Comparison of ENCODE assay signal across 8 cellular contexts in genomic region chr3:66816110-66816761, GRCh38.
DNase-seq lines count a peak whose midpoint lies in the region; ATAC-seq and TF ChIP-seq lines count a peak whose summit lies in the region.

No MANE protein-coding gene starts in this region.

- H3K4me3 Mint-ChIP-seq in activated T-helper 2 cell treated with anti-CD3 and anti-CD28 coated beads, Interferon-gamma antibody, Interleukin-2, Interleukin-4, amounts not matched to agents 10 μg/mL and 5 μg/mL and 100 μg/mL, durations not matched to agents 14 hours and 24 hours and 36 hours (ENCODE audit: low read depth): no peak overlapping the region

- no peaks in the 10 kb centered on the region for H3K36me3 Mint-ChIP-seq in activated T-helper 2 cell treated with anti-CD3 and anti-CD28 coated beads, Interferon-gamma antibody, Interleukin-2, Interleukin-4, amounts not matched to agents 10 μg/mL and 5 μg/mL and 100 μg/mL, durations not matched to agents 14 hours and 24 hours and 36 hours (ENCODE audit: low read depth)

- no peaks in the 10 kb centered on the region for H3K4me1 Mint-ChIP-seq in activated T-helper 2 cell treated with anti-CD3 and anti-CD28 coated beads, Interferon-gamma antibody, Interleukin-2, Interleukin-4, amounts not matched to agents 10 μg/mL and 5 μg/mL and 100 μg/mL, durations not matched to agents 14 hours and 24 hours and 36 hours (ENCODE audit: low read depth)

- peaks cover 15% of the 10 kb centered on the region for H3K27me3 Mint-ChIP-seq in activated T-helper 2 cell treated with anti-CD3 and anti-CD28 coated beads, Interferon-gamma antibody, Interleukin-2, Interleukin-4, amounts not matched to agents 10 μg/mL and 5 μg/mL and 100 μg/mL, durations not matched to agents 14 hours and 24 hours and 36 hours (ENCODE audit: low read depth)

- H3K27ac Mint-ChIP-seq in activated T-helper 2 cell treated with anti-CD3 and anti-CD28 coated beads, Interferon-gamma antibody, Interleukin-2, Interleukin-4, amounts not matched to agents 10 μg/mL and 5 μg/mL and 100 μg/mL, durations not matched to agents 14 hours and 24 hours and 36 hours: no peak overlapping the region

- intact Hi-C loops in activated T-helper 2 cell treated with anti-CD3 and anti-CD28 coated beads, Interferon-gamma antibody, Interleukin-2, Interleukin-4, amounts not matched to agents 10 μg/mL and 5 μg/mL and 100 μg/mL, durations not matched to agents 14 hours and 24 hours and 36 hours (cut with micrococcal nuclease): loop anchor here (1.0 to 2.0 kb wide), 3 partner anchors 409 to 563 kb away; no protein-coding TSS in a partner anchor

- ATAC-seq in GM21447 (IDR thresholded peaks at IDR 0.05; ENCODE audit: unreplicated experiment): peak; percentile 72

- TF ChIP-seq POLR2A in erythroblast (IDR thresholded peaks at IDR 0.05; ENCODE audit: low read length): no peak

- no peaks in the 10 kb centered on the region for H3K9me3 Mint-ChIP-seq in activated T-helper 2 cell treated with anti-CD3 and anti-CD28 coated beads, Interferon-gamma antibody, Interleukin-2, Interleukin-4, amounts not matched to agents 10 μg/mL and 5 μg/mL and 100 μg/mL, durations not matched to agents 14 hours and 24 hours and 36 hours

- DNase-seq in EH (ENCODE audit: low read depth) (peak; percentile 57), MV-4-11 (lab: John Stamatoyannopoulos, UW) (peak; percentile 72), SIG-M5 (lab: John Stamatoyannopoulos, UW) (peak; percentile 35), erythroblast (lab: John Stamatoyannopoulos, UW) (peak; percentile 53 to 59), myocyte (ENCODE audit: low read depth) (peak; percentile 45), HK-2 (ENCODE audit: unreplicated experiment) (no peak)
- DNase-seq in activated T-helper 2 cell treated with anti-CD3 and anti-CD28 coated beads, Interferon-gamma antibody, Interleukin-2, Interleukin-4, amounts not matched to agents 10 μg/mL and 5 μg/mL and 100 μg/mL, durations not matched to agents 14 hours and 24 hours and 36 hours (ENCODE audit: low spot score): no peak

Comparison
In these comparisons a context has a peak if more than half of its experiments do, and no peak if none do; other contexts are left out.
1. DNase-seq: peak in EH (single experiment), MV-4-11 (single experiment), SIG-M5 (single experiment), erythroblast (2 of 2) and myocyte (single experiment); none in HK-2 (single experiment) and activated T-helper 2 cell treated with anti-CD3 and anti-CD28 coated beads, Interferon-gamma antibody, Interleukin-2, Interleukin-4, amounts not matched to agents 10 μg/mL and 5 μg/mL and 100 μg/mL, durations not matched to agents 14 hours and 24 hours and 36 hours (single experiment).